In genomic region chr16:77669057-77669456, GRCh38 we compare ENCODE assay signal across 8 cellular contexts.
"Had no signal": no experiment of that assay in that cellular context is flagged by ENCODE, and none has a peak within 500 bp of the region (broad histone marks: within the 10 kb centered on the region; RNA-seq: fewer than 3 reads in every experiment).

No MANE protein-coding gene starts in this region.

- H3K4me1 Mint-ChIP-seq: GM23338 had no signal

- H3K4me2 ChIP-seq: GM23338 had no signal

- H3K9me3 ChIP-seq: HAP-1 had no signal

- H3K9ac ChIP-seq: GM23248 had no signal

- DNase-seq: GM23248, GOT3, H7, H9, HCEC 1CT had no signal

- H2AFZ ChIP-seq: GM23248, GM23338 had no signal

- H3K4me3 ChIP-seq: GM23248, GM23338, HAP-1 had no signal

- H3K27ac Mint-ChIP-seq: GM23338, H9 had no signal

- H3K36me3 ChIP-seq: HAP-1 had no signal

- H3K4me3 Mint-ChIP-seq: GM23338, H9 had no signal

- ATAC-seq: GM23338, HCT116 had no signal

- H3K4me1 ChIP-seq: HAP-1 had no signal

- H3K27ac ChIP-seq: GM23248 had no signal
